Comparison of ENCODE assay signal across 1 cellular context in genomic region chr3:158775001-158775400, GRCh38.
TF ChIP-seq lines count a peak whose summit lies in the region.

No MANE protein-coding gene starts in this region.

TF ChIP-seq in SK-N-SH, 30 proteins besides CTCF, POLR2A, EP300 and RAD21:
- TF ChIP-seq IRF3 (IDR thresholded peaks at IDR 0.05; ENCODE audit: low read depth, low read length) (no peak), RXRA (IDR thresholded peaks at IDR 0.05; ENCODE audit: borderline replicate concordance, low read depth) (no peak), RCOR1 (IDR thresholded peaks at IDR 0.05; ENCODE audit: low read length) (no peak), GABPA (IDR thresholded peaks at IDR 0.05; ENCODE audit: low read depth) (no peak), ELF1 (IDR thresholded peaks at IDR 0.05) (no peak), MEF2A (IDR thresholded peaks at IDR 0.05; ENCODE audit: borderline replicate concordance, low read depth) (no peak), NFIC (IDR thresholded peaks at IDR 0.05; ENCODE audit: borderline replicate concordance) (no peak), GATA2 (CRISPR knock-in tag; IDR thresholded peaks at IDR 0.05) (no peak), MXI1 (IDR thresholded peaks at IDR 0.05; ENCODE audit: low read depth, low read length) (no peak), FOXM1 (IDR thresholded peaks at IDR 0.05; ENCODE audit: low read depth) (no peak), SMC3 (IDR thresholded peaks at IDR 0.05; ENCODE audit: low read depth, low read length) (no peak)
- TF ChIP-seq, protein P1, sequence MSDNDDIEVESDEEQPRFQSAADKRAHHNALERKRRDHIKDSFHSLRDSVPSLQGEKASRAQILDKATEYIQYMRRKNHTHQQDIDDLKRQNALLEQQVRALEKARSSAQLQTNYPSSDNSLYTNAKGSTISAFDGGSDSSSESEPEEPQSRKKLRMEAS (IDR thresholded peaks at IDR 0.05; ENCODE audit: low read depth) = no peak
